ENCODE assay signal across 8 cellular contexts in the genomic region with DNA sequence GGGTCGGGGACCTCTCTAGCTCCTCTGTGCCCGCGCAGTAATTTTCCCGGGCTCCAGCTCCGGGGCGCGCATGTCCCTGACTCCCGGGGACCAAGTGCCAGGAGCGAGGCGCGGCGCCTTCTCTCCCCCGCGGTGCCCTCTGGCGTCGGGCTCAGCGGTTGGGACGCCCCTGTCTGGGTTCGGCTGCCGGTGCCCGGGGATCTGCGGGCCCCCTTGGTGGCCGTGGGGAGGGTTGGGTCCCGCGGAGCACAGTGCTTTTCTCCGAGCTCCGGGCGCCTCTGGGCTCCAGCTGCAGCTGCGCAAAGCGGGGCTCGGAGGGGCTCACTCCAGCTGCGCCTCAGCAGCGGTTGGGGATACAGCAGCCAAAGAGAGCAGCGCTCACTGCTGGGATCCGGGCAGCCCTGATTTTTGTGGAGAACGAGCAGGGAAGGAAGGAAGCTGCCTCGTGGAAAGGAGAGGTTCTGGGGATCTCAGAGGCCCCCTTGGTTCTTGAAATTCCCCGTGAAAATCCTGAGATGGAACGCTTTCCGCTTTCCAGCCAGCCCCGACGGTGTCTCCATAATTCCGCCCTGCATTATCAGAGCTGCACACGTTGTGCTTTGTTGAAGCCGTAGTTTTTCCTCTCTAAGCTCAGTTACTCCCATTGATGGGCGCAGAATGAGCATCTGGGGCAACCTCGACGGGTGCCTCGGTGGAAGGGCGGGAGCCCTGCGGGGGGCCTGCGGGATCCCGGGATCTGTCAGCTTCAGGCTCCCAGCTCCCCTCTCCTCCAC. TPM values are rescaled to one million over a fixed set of nuclear protein-coding genes. Genes with fewer than 3 reads are reported as not detected.
A peak's percentile ranks its signal among the peaks of the same experiment; 100 is the strongest.
DNase-seq lines count a peak whose midpoint lies in the region; ATAC-seq lines count a peak whose summit lies in the region.
"Had no signal": no experiment of that assay in that cellular context is flagged by ENCODE, and none has a peak within 500 bp of the region (broad histone marks: within the 10 kb centered on the region; RNA-seq: fewer than 3 reads in every experiment).

No MANE protein-coding gene starts in this region.

- H3K27ac ChIP-seq in HUES6 (ENCODE audit: low read depth, low read length) (no peak overlapping the region), iPS-18a (ENCODE audit: low read length) (no peak overlapping the region)

- H3K4me1 ChIP-seq in HUES6 (ENCODE audit: control insufficient read depth, insufficient read depth, low read length), result peaks cover 3% of the 10 kb centered on the region; the same call in 1 of the 2 replicates
- H3K4me1 ChIP-seq in iPS-18a (ENCODE audit: control insufficient read depth, low read depth, low read length), result no peaks in the 10 kb centered on the region

- no peak for DNase-seq in activated CD4-positive, alpha-beta memory T cell treated with anti-CD3 and anti-CD28 coated beads, Interleukin-2, amount 10 ng/mL, durations not matched to agents 7 days and 5 days
- no peak for DNase-seq in activated T-helper 2 cell treated with anti-CD3 and anti-CD28 coated beads, Interferon-gamma antibody, Interleukin-2, Interleukin-4, amounts not matched to agents 10 μg/mL and 5 μg/mL and 100 μg/mL, durations not matched to agents 14 hours and 24 hours and 36 hours (ENCODE audit: low spot score)
- no peak for DNase-seq in NCI-H82 treated with DMSO at 0.1 percent for 48 hours (lab: John Stamatoyannopoulos, UW; ENCODE audit: unreplicated experiment)
- DNase-seq in stimulated activated CD4-positive, alpha-beta T cell treated with anti-CD3 and anti-CD28 coated beads, Interleukin-1b, Interleukin-23, amount 100 ng/mL, for 48 hours, result no peak

- H3K27ac Mint-ChIP-seq in activated CD4-positive, alpha-beta memory T cell treated with anti-CD3 and anti-CD28 coated beads, Interleukin-2, amount 10 ng/mL, durations not matched to agents 7 days and 5 days, result no peak overlapping the region
- H3K27ac Mint-ChIP-seq in stimulated activated memory B cell treated with anti-CD40 and anti-IgM and Interleukin-4, amounts not matched to agents 10 μg/mL and 1 μg/mL and 100 μg/mL, for 72 hours, result no peak overlapping the region
- H3K27ac Mint-ChIP-seq in activated T-helper 2 cell treated with anti-CD3 and anti-CD28 coated beads, Interferon-gamma antibody, Interleukin-2, Interleukin-4, amounts not matched to agents 10 μg/mL and 5 μg/mL and 100 μg/mL, durations not matched to agents 14 hours and 24 hours and 36 hours, result no peak overlapping the region

- no peaks in the 10 kb centered on the region for H3K9me3 Mint-ChIP-seq in activated CD4-positive, alpha-beta memory T cell treated with anti-CD3 and anti-CD28 coated beads, Interleukin-2, amount 10 ng/mL, durations not matched to agents 7 days and 5 days
- H3K9me3 Mint-ChIP-seq in stimulated activated memory B cell treated with anti-CD40 and anti-IgM and Interleukin-4, amounts not matched to agents 10 μg/mL and 1 μg/mL and 100 μg/mL, for 72 hours, result peaks cover 1% of the 10 kb centered on the region
- no peaks in the 10 kb centered on the region for H3K9me3 Mint-ChIP-seq in activated T-helper 2 cell treated with anti-CD3 and anti-CD28 coated beads, Interferon-gamma antibody, Interleukin-2, Interleukin-4, amounts not matched to agents 10 μg/mL and 5 μg/mL and 100 μg/mL, durations not matched to agents 14 hours and 24 hours and 36 hours

- H3K4me1 Mint-ChIP-seq in activated CD4-positive, alpha-beta memory T cell treated with anti-CD3 and anti-CD28 coated beads, Interleukin-2, amount 10 ng/mL, durations not matched to agents 7 days and 5 days, result peaks cover 14% of the 10 kb centered on the region
- H3K4me1 Mint-ChIP-seq in stimulated activated memory B cell treated with anti-CD40 and anti-IgM and Interleukin-4, amounts not matched to agents 10 μg/mL and 1 μg/mL and 100 μg/mL, for 72 hours, result peaks cover 39% of the 10 kb centered on the region
- peaks cover 11% of the 10 kb centered on the region for H3K4me1 Mint-ChIP-seq in activated T-helper 2 cell treated with anti-CD3 and anti-CD28 coated beads, Interferon-gamma antibody, Interleukin-2, Interleukin-4, amounts not matched to agents 10 μg/mL and 5 μg/mL and 100 μg/mL, durations not matched to agents 14 hours and 24 hours and 36 hours (ENCODE audit: low read depth)

- peaks cover 70% of the 10 kb centered on the region for H3K27me3 Mint-ChIP-seq in activated CD4-positive, alpha-beta memory T cell treated with anti-CD3 and anti-CD28 coated beads, Interleukin-2, amount 10 ng/mL, durations not matched to agents 7 days and 5 days
- peaks cover 45% of the 10 kb centered on the region for H3K27me3 Mint-ChIP-seq in stimulated activated memory B cell treated with anti-CD40 and anti-IgM and Interleukin-4, amounts not matched to agents 10 μg/mL and 1 μg/mL and 100 μg/mL, for 72 hours
- peaks cover 69% of the 10 kb centered on the region for H3K27me3 Mint-ChIP-seq in activated T-helper 2 cell treated with anti-CD3 and anti-CD28 coated beads, Interferon-gamma antibody, Interleukin-2, Interleukin-4, amounts not matched to agents 10 μg/mL and 5 μg/mL and 100 μg/mL, durations not matched to agents 14 hours and 24 hours and 36 hours (ENCODE audit: low read depth)

- POLR2A ChIA-PET in activated CD4-positive, alpha-beta memory T cell treated with anti-CD3 and anti-CD28 coated beads, Interleukin-2, amount 10 ng/mL, durations not matched to agents 7 days and 5 days (lab: Charles Lee), result no interaction called here

- H3K4me3 Mint-ChIP-seq in activated CD4-positive, alpha-beta memory T cell treated with anti-CD3 and anti-CD28 coated beads, Interleukin-2, amount 10 ng/mL, durations not matched to agents 7 days and 5 days, result peak overlapping the region; percentile 51
- peak overlapping the region; percentile 52 for H3K4me3 Mint-ChIP-seq in stimulated activated memory B cell treated with anti-CD40 and anti-IgM and Interleukin-4, amounts not matched to agents 10 μg/mL and 1 μg/mL and 100 μg/mL, for 72 hours
- H3K4me3 Mint-ChIP-seq in activated T-helper 2 cell treated with anti-CD3 and anti-CD28 coated beads, Interferon-gamma antibody, Interleukin-2, Interleukin-4, amounts not matched to agents 10 μg/mL and 5 μg/mL and 100 μg/mL, durations not matched to agents 14 hours and 24 hours and 36 hours (ENCODE audit: low read depth), result no peak overlapping the region

- H3K9me3 ChIP-seq in HUES6 (ENCODE audit: control insufficient read depth, insufficient read depth, low read depth, low read length) (no peaks in the 10 kb centered on the region), iPS-18a (ENCODE audit: control insufficient read depth, low read depth, low read length) (no peaks in the 10 kb centered on the region)

- no peaks in the 10 kb centered on the region for H3K36me3 Mint-ChIP-seq in activated CD4-positive, alpha-beta memory T cell treated with anti-CD3 and anti-CD28 coated beads, Interleukin-2, amount 10 ng/mL, durations not matched to agents 7 days and 5 days (ENCODE audit: low read depth)
- no peaks in the 10 kb centered on the region for H3K36me3 Mint-ChIP-seq in stimulated activated memory B cell treated with anti-CD40 and anti-IgM and Interleukin-4, amounts not matched to agents 10 μg/mL and 1 μg/mL and 100 μg/mL, for 72 hours
- no peaks in the 10 kb centered on the region for H3K36me3 Mint-ChIP-seq in activated T-helper 2 cell treated with anti-CD3 and anti-CD28 coated beads, Interferon-gamma antibody, Interleukin-2, Interleukin-4, amounts not matched to agents 10 μg/mL and 5 μg/mL and 100 μg/mL, durations not matched to agents 14 hours and 24 hours and 36 hours (ENCODE audit: low read depth)

- intact Hi-C loops in activated T-helper 2 cell treated with anti-CD3 and anti-CD28 coated beads, Interferon-gamma antibody, Interleukin-2, Interleukin-4, amounts not matched to agents 10 μg/mL and 5 μg/mL and 100 μg/mL, durations not matched to agents 14 hours and 24 hours and 36 hours (cut with micrococcal nuclease), result loop anchor here (10.0 kb wide), 1 partner anchor 179 kb away; a partner anchor contains a TSS

- H3K4me3 ChIP-seq in HUES6 (ENCODE audit: low read depth, low read length) (peak overlapping the region; percentile 63), iPS-18a (ENCODE audit: low read length) (peak overlapping the region; percentile 59)

- ATAC-seq in stimulated activated memory B cell treated with anti-CD40 and anti-IgM and Interleukin-4, amounts not matched to agents 10 μg/mL and 1 μg/mL and 100 μg/mL, for 72 hours, result no peak

- no peaks in the 10 kb centered on the region for H3K36me3 ChIP-seq in HUES6 (ENCODE audit: control insufficient read depth, insufficient read depth, low read length)
- H3K36me3 ChIP-seq in iPS-18a (ENCODE audit: control insufficient read depth, low read depth, low read length), result no peaks in the 10 kb centered on the region

- CTCF ChIA-PET in activated CD4-positive, alpha-beta memory T cell treated with anti-CD3 and anti-CD28 coated beads, Interleukin-2, amount 10 ng/mL, durations not matched to agents 7 days and 5 days (lab: Charles Lee), result interaction anchor here (2.6 kb wide), 1 partner anchor 10 kb away, joined by 7 read pairs; no protein-coding TSS in a partner anchor

- H3K27me3 ChIP-seq in HUES6 (ENCODE audit: control insufficient read depth, insufficient read depth, low read length), result peaks cover 85% of the 10 kb centered on the region
- peaks cover 72% of the 10 kb centered on the region for H3K27me3 ChIP-seq in iPS-18a (ENCODE audit: control insufficient read depth, insufficient read depth, low read length)

- peak overlapping the region; percentile 48 for H3K9ac ChIP-seq in HUES6 (ENCODE audit: low read length)
- no peak overlapping the region for H3K9ac ChIP-seq in iPS-18a (ENCODE audit: low read length)

RNA-seq across cellular contexts. Expression of a gene that starts 0.9 kb away (rescaled TPM):
- total RNA-seq in activated CD4-positive, alpha-beta memory T cell treated with anti-CD3 and anti-CD28 coated beads, Interleukin-2, amount 10 ng/mL, durations not matched to agents 7 days and 5 days, result under 1 TPM; 0.10 TPM
- total RNA-seq in activated T-helper 2 cell treated with anti-CD3 and anti-CD28 coated beads, Interferon-gamma antibody, Interleukin-2, Interleukin-4, amounts not matched to agents 10 μg/mL and 5 μg/mL and 100 μg/mL, durations not matched to agents 14 hours and 24 hours and 36 hours, result 0.11 and 0.23 TPM in 2 replicates
- total RNA-seq: LHCN-M2 had no signal
